Comparison of ENCODE assay signal across 17 cellular contexts in genomic region chr10:119453313-119453712, GRCh38.
DNase-seq lines count a peak whose midpoint lies in the region; ATAC-seq and TF ChIP-seq lines count a peak whose summit lies in the region.
"Had no signal": no experiment of that assay in that cellular context is flagged by ENCODE, and none has a peak within 500 bp of the region (broad histone marks: within the 10 kb centered on the region; RNA-seq: fewer than 3 reads in every experiment).

No MANE protein-coding gene starts in this region.

- H3K9me3 Mint-ChIP-seq in CD14-positive monocyte: no peaks in the 10 kb centered on the region
- H3K9me3 Mint-ChIP-seq in neural crest cell: no peaks in the 10 kb centered on the region
- H3K9me3 Mint-ChIP-seq: CD4-positive, alpha-beta T cell; CD8-positive, alpha-beta memory T cell; GM23338 had no signal

- H3K36me3 Mint-ChIP-seq in CD14-positive monocyte (peaks cover 19 to 37% of the 10 kb centered on the region in 2 donors), neural crest cell (ENCODE audit: low read depth) (no peaks in the 10 kb centered on the region)

- peaks cover 0 to 4% (median 0%) of the 10 kb centered on the region in 3 donors for H3K27me3 Mint-ChIP-seq in CD14-positive monocyte (ENCODE audit: low read depth in 3 of 3)
- H3K27me3 Mint-ChIP-seq in neural crest cell (ENCODE audit: low read depth): no peaks in the 10 kb centered on the region
- H3K27me3 Mint-ChIP-seq: B cell; CD4-positive, alpha-beta T cell; CD8-positive, alpha-beta memory T cell had no signal

- no peaks in the 10 kb centered on the region for H3K4me1 Mint-ChIP-seq in CD14-positive monocyte
- H3K4me1 Mint-ChIP-seq in neural crest cell: peaks cover 6% of the 10 kb centered on the region
- H3K4me1 Mint-ChIP-seq: CD8-positive, alpha-beta memory T cell had no signal

- no peak overlapping the region for H3K27ac Mint-ChIP-seq in CD14-positive monocyte
- peak overlapping the region; percentile 50 for H3K27ac Mint-ChIP-seq in neural crest cell (ENCODE audit: unreplicated experiment)
- H3K27ac Mint-ChIP-seq: B cell; CD4-positive, alpha-beta T cell; GM23338 had no signal

- peak; percentile 37 for DNase-seq in Right ventricle myocardium superior
- DNase-seq in left cardiac atrium: no peak
- DNase-seq in CD14-positive monocyte (ENCODE audit: low spot score): peak; percentile 22
- DNase-seq in neural crest cell (ENCODE audit: low read depth, low spot score): no peak
- no peak for DNase-seq in globus pallidus (ENCODE audit: low spot score)
- no peak for DNase-seq in substantia nigra (lab: John Stamatoyannopoulos, UW)
- DNase-seq: CD4-positive, alpha-beta T cell; CD8-positive, alpha-beta memory T cell; DMS 273 treated with DMSO at 0.1 percent for 48 hours; DMS79; EL; GDM1 had no signal

- H3K4me3 Mint-ChIP-seq in CD14-positive monocyte: no peak overlapping the region
- no peak overlapping the region for H3K4me3 Mint-ChIP-seq in neural crest cell
- H3K4me3 Mint-ChIP-seq: B cell; CD4-positive, alpha-beta T cell; CD8-positive, alpha-beta memory T cell; GM23338 had no signal

- H3K27ac ChIP-seq in substantia nigra (ENCODE audit: low read depth, low read length, poor library complexity, severe bottlenecking): no peak overlapping the region
- H3K27ac ChIP-seq: 22Rv1, BLaER1, C4-2B had no signal

- ATAC-seq in Right ventricle myocardium superior (ENCODE audit: poor library complexity) (no peak), left cardiac atrium (no peak)
- ATAC-seq: GM23338 had no signal

- intact Hi-C loops in Right ventricle myocardium superior (cut with DNase I): no loop called here
- intact Hi-C loops in left cardiac atrium (cut with DNase I): no loop called here
- intact Hi-C loops in CD14-positive monocyte (cut with micrococcal nuclease): no loop called here

- TF ChIP-seq CTCF in CD14-positive monocyte (IDR thresholded peaks at IDR 0.05) (no peak), neural crest cell (conservative IDR thresholded peaks at IDR 0.05) (no peak)

Comparison
In these comparisons a context has a peak if more than half of its experiments do, and no peak if none do; other contexts are left out.
1. DNase-seq: peak in Right ventricle myocardium superior (single experiment) and CD14-positive monocyte (single experiment); none in left cardiac atrium (single experiment), neural crest cell (single experiment), globus pallidus (single experiment) and substantia nigra (0 of 49).